ENCODE assay signal across 22 cellular contexts in the genomic region with DNA sequence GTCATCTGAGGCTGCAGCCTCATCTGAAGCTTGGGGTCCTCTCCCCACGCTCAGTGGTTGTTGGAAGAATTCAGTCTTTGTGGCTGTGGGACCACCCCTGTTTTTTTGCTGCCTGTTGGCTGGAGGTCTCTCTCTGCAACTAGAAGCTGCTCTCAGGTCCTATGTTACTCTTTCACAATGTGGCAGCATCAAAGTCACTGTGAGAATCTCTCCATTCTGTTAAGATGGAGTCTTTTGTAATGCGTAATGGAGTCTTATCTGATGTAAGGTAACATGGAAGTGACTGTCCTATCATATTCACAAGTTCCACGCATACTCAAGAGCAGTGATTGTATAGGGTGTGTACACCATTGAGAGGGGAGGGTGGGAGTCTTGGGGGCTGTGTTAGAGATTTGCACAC. TPM values are rescaled to one million over a fixed set of nuclear protein-coding genes. Genes with fewer than 3 reads are reported as not detected.
DNase-seq lines count a peak whose midpoint lies in the region; ATAC-seq, FAIRE-seq and TF ChIP-seq lines count a peak whose summit lies in the region.
"Had no signal": no experiment of that assay in that cellular context is flagged by ENCODE, and none has a peak within 500 bp of the region (broad histone marks: within the 10 kb centered on the region; RNA-seq: fewer than 3 reads in every experiment).

No MANE protein-coding gene starts in this region.

- H4K5ac ChIP-seq in mesendoderm (ENCODE audit: low read length) = no peak overlapping the region

- peak overlapping the region; percentile 3 for H3K18ac ChIP-seq in mesendoderm (ENCODE audit: low read length)

- H3K36me3 Mint-ChIP-seq in activated B cell treated with CpG ODN at 0.5 μM for 24 hours (ENCODE audit: low read depth) = peaks cover 47% of the 10 kb centered on the region
- H3K36me3 Mint-ChIP-seq: CD4-positive, CD25-positive, alpha-beta regulatory T cell had no signal

- peak overlapping the region; percentile 8 for H3K27ac Mint-ChIP-seq in activated B cell treated with CpG ODN at 0.5 μM for 24 hours
- H3K27ac Mint-ChIP-seq: CD4-positive, CD25-positive, alpha-beta regulatory T cell; HFFc6 had no signal

- H3K79me1 ChIP-seq in mesendoderm (ENCODE audit: low read length) = peaks cover 3% of the 10 kb centered on the region

- H3K4me1 ChIP-seq in A549 = no peaks in the 10 kb centered on the region
- H3K4me1 ChIP-seq in HUES48 (ENCODE audit: control insufficient read depth, insufficient read depth, low read length) = peaks cover 25% of the 10 kb centered on the region
- peaks cover 4% of the 10 kb centered on the region for H3K4me1 ChIP-seq in mesendoderm (ENCODE audit: control insufficient read depth, low read depth, low read length)
- H3K4me1 ChIP-seq in tibial artery = no peaks in the 10 kb centered on the region

- H2BK15ac ChIP-seq in mesendoderm (replicated peaks; ENCODE audit: low read depth) = no peak overlapping the region

- H3K9me3 ChIP-seq in A549 = no peaks in the 10 kb centered on the region
- H3K9me3 ChIP-seq in HUES48 (ENCODE audit: control insufficient read depth, insufficient read depth, low read length) = no peaks in the 10 kb centered on the region
- no peaks in the 10 kb centered on the region for H3K9me3 ChIP-seq in tibial artery
- H3K9me3 ChIP-seq: BLaER1 treated with 17β-estradiol and CSF1 and Interleukin-3, amounts not matched to agents 10 nM and 100 nM had no signal

- H3K36me3 ChIP-seq in HUES48 (ENCODE audit: control insufficient read depth, insufficient read depth, low read length) = no peaks in the 10 kb centered on the region
- H3K36me3 ChIP-seq in mesendoderm (ENCODE audit: control insufficient read depth, insufficient read depth, low read length) = no peaks in the 10 kb centered on the region
- no peaks in the 10 kb centered on the region for H3K36me3 ChIP-seq in tibial artery

- no peak overlapping the region for H3K4ac ChIP-seq in mesendoderm (ENCODE audit: low read depth, low read length)

- TF ChIP-seq POLR2A in A549 (IDR thresholded peaks at IDR 0.05; ENCODE audit: low read length) = no peak

- peak; percentile 23 for FAIRE-seq in A549 (lab: Jason Lieb, UNC)
- FAIRE-seq: GM12878, GM18507 had no signal

- H3K9ac ChIP-seq in HUES48 (ENCODE audit: low read depth, low read length) = no peak overlapping the region
- no peak overlapping the region for H3K9ac ChIP-seq in mesendoderm (ENCODE audit: low read length)
- H3K9ac ChIP-seq: BLaER1 treated with 17β-estradiol and CSF1 and Interleukin-3, amounts not matched to agents 10 nM and 100 nM had no signal

- no peak for TF ChIP-seq CTCF in A549 (IDR thresholded peaks at IDR 0.05)
- TF ChIP-seq CTCF in activated B cell treated with CpG ODN at 0.5 μM for 24 hours (IDR thresholded peaks at IDR 0.05) = no peak
- no peak for TF ChIP-seq CTCF in tibial artery (IDR thresholded peaks at IDR 0.05)

- no peaks in the 10 kb centered on the region for H3K27me3 Mint-ChIP-seq in activated B cell treated with CpG ODN at 0.5 μM for 24 hours

- ATAC-seq in A549 (no peak), activated B cell treated with CpG ODN at 0.5 μM for 24 hours (ENCODE audit: low read depth) (no peak)
- ATAC-seq: GM12878 had no signal

- no peak overlapping the region for H3K27ac ChIP-seq in A549
- peak overlapping the region; percentile 65 for H3K27ac ChIP-seq in HUES48 (ENCODE audit: low read depth, low read length)
- H3K27ac ChIP-seq in mesendoderm (ENCODE audit: low read depth, low read length) = no peak overlapping the region
- no peak overlapping the region for H3K27ac ChIP-seq in tibial artery
- H3K27ac ChIP-seq: 22Rv1; BLaER1 treated with 17β-estradiol and CSF1 and Interleukin-3, amounts not matched to agents 10 nM and 100 nM; HL-60 had no signal

- peaks cover 41% of the 10 kb centered on the region for H3K4me1 Mint-ChIP-seq in activated B cell treated with CpG ODN at 0.5 μM for 24 hours
- H3K4me1 Mint-ChIP-seq: CD4-positive, CD25-positive, alpha-beta regulatory T cell had no signal

- H2BK120ac ChIP-seq in mesendoderm (ENCODE audit: low read depth, low read length) = no peak overlapping the region

- TF ChIP-seq RAD21 in A549 (conservative IDR thresholded peaks at IDR 0.05 in 1 of 2, IDR thresholded peaks at IDR 0.05 in 1 of 2) = no peak

- H3K4me3 ChIP-seq in A549 (no peak overlapping the region), HUES48 (ENCODE audit: low read depth, low read length) (no peak overlapping the region), mesendoderm (ENCODE audit: low read length) (no peak overlapping the region), tibial artery (no peak overlapping the region)
- H3K4me3 ChIP-seq: BLaER1 treated with 17β-estradiol and CSF1 and Interleukin-3, amounts not matched to agents 10 nM and 100 nM; GM12878 had no signal

- no peaks in the 10 kb centered on the region for H3K79me2 ChIP-seq in mesendoderm (ENCODE audit: control insufficient read depth, insufficient read depth, low read length)

- H3K27me3 ChIP-seq in HUES48 (ENCODE audit: control insufficient read depth, insufficient read depth, low read length) (no peaks in the 10 kb centered on the region), mesendoderm (ENCODE audit: insufficient read depth, low read length, poor library complexity) (no peaks in the 10 kb centered on the region), tibial artery (no peaks in the 10 kb centered on the region)
- H3K27me3 ChIP-seq: BLaER1 treated with 17β-estradiol and CSF1 and Interleukin-3, amounts not matched to agents 10 nM and 100 nM had no signal

- TF ChIP-seq EP300 in A549 (IDR thresholded peaks at IDR 0.05) = no peak

- no peak overlapping the region for H3K23ac ChIP-seq in mesendoderm (ENCODE audit: low read length)

- POLR2A ChIA-PET in A549 (lab: Yijun Ruan, JAX) (no interaction called here), activated B cell treated with CpG ODN at 0.5 μM for 24 hours (lab: Charles Lee) (interaction anchor here (0.7 kb wide), 1 partner anchor 15 kb away, joined by 3 read pairs; no protein-coding TSS in a partner anchor)

- no peak for DNase-seq in A549 (ENCODE audit: low read depth in 1 of 2, low spot score in 1 of 2)
- no peak for DNase-seq in activated B cell treated with CpG ODN at 0.5 μM for 24 hours
- DNase-seq in mesendoderm = peak; percentile 23
- no peak for DNase-seq in activated CD4-positive, alpha-beta T cell treated with anti-CD3 and anti-CD28 coated beads, Interleukin-2, amount 50 U/mL, for 1 hour
- DNase-seq in tibial artery = no peak
- no peak for DNase-seq in globus pallidus (ENCODE audit: low spot score)
- DNase-seq: AML-193; Calu3; CD4-positive, CD25-positive, alpha-beta regulatory T cell; DMS79; GOT3; HCEC 1CT; HFFc6; IMR-90; KBM-7 had no signal

- CTCF ChIA-PET in A549 (lab: Yijun Ruan, JAX) (no interaction called here), activated B cell treated with CpG ODN at 0.5 μM for 24 hours (lab: Charles Lee) (no interaction called here)

- H3K56ac ChIP-seq in mesendoderm (ENCODE audit: low read length) = peak overlapping the region; percentile 32

- no peaks in the 10 kb centered on the region for H3K9me3 Mint-ChIP-seq in activated B cell treated with CpG ODN at 0.5 μM for 24 hours
- H3K9me3 Mint-ChIP-seq: CD4-positive, CD25-positive, alpha-beta regulatory T cell; HFFc6 had no signal

- WGBS in A549 (ENCODE audit: missing lambda C conversion rate) = 96% methylated on average over 3 of the region's 3 CpGs
- no CpG with 5 or more reads among the region's 3 CpGs for WGBS in mesendoderm (ENCODE audit: extremely low coverage, insufficient coverage, low lambda C conversion rate)

- no peak overlapping the region for H2BK5ac ChIP-seq in mesendoderm (ENCODE audit: low read length)

- no peak overlapping the region for H2AK5ac ChIP-seq in mesendoderm (ENCODE audit: low read length)

- H3K4me3 Mint-ChIP-seq in activated B cell treated with CpG ODN at 0.5 μM for 24 hours = no peak overlapping the region
- H3K4me3 Mint-ChIP-seq: CD4-positive, CD25-positive, alpha-beta regulatory T cell; HFFc6 had no signal

- H4K8ac ChIP-seq in mesendoderm (ENCODE audit: low read depth, low read length) = no peak overlapping the region

- H3K4me2 ChIP-seq in A549 = no peak overlapping the region
- H3K4me2 ChIP-seq in mesendoderm (ENCODE audit: low read length) = no peak overlapping the region

- intact Hi-C loops in activated B cell treated with CpG ODN at 0.5 μM for 24 hours (cut with micrococcal nuclease) = no loop called here
- intact Hi-C loops in tibial artery (cut with DNase I; ENCODE audit: low total_unique reads) = no loop called here

TF ChIP-seq in A549, 52 proteins besides CTCF, POLR2A, EP300 and RAD21 (continues in another document):
- TF ChIP-seq PHF8 (IDR thresholded peaks at IDR 0.05; ENCODE audit: borderline replicate concordance, low read depth) = no peak
- TF ChIP-seq RCOR1 (IDR thresholded peaks at IDR 0.05; ENCODE audit: low read depth, low read length) = no peak
- TF ChIP-seq, protein P1, sequence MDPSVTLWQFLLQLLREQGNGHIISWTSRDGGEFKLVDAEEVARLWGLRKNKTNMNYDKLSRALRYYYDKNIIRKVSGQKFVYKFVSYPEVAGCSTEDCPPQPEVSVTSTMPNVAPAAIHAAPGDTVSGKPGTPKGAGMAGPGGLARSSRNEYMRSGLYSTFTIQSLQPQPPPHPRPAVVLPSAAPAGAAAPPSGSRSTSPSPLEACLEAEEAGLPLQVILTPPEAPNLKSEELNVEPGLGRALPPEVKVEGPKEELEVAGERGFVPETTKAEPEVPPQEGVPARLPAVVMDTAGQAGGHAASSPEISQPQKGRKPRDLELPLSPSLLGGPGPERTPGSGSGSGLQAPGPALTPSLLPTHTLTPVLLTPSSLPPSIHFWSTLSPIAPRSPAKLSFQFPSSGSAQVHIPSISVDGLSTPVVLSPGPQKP (IDR thresholded peaks at IDR 0.05; ENCODE audit: low read depth, low read length) = no peak

RNA-seq across cellular contexts. Expression of a gene that starts 24.9 kb away (rescaled TPM):
- polyA plus RNA-seq in A549 (2011; rRNA removed) (32.8 and 40.7 TPM in 2 replicates), A549 (2017; fragmentation: RNase III; extraction: RNeasy Plus Mini Kit Qiagen cat#74134 plus additional on column Dnase treatment) (8.4 to 9.6 TPM (median 9.1 TPM) in 3 replicates)
- 8.2 and 8.7 TPM in 2 replicates for polyA plus RNA-seq in A549 (2012; cell fraction: cytosol; rRNA removed)
- 2.8 and 6.1 TPM in 2 replicates for polyA plus RNA-seq in A549 (2012; cell fraction: nucleus; rRNA removed)
- 8.3 and 12.8 TPM in 2 replicates for polyA minus RNA-seq in A549 (2011; rRNA and poly(A)+ RNA removed)
- total RNA-seq in activated B cell treated with CpG ODN at 0.5 μM for 24 hours = 15.1 and 17.8 TPM in 2 replicates
- 24.8 TPM for polyA plus RNA-seq in mesendoderm (2013, experiment 1 of 2)
- 24.1 TPM for polyA plus RNA-seq in mesendoderm (2013, experiment 2 of 2)
- total RNA-seq: G401 had no signal

RNA-seq across cellular contexts. Expression of a gene that starts 26.3 kb away (rescaled TPM):
- polyA plus RNA-seq in A549 (2011; rRNA removed) (479 and 682 TPM in 2 replicates), A549 (2017; fragmentation: RNase III; extraction: RNeasy Plus Mini Kit Qiagen cat#74134 plus additional on column Dnase treatment) (60.7 to 67.5 TPM (median 61.8 TPM) in 3 replicates)
- 144 and 151 TPM in 2 replicates for polyA plus RNA-seq in A549 (2012; cell fraction: cytosol; rRNA removed)
- 84.8 and 108 TPM in 2 replicates for polyA plus RNA-seq in A549 (2012; cell fraction: nucleus; rRNA removed)
- polyA minus RNA-seq in A549 (2011; rRNA and poly(A)+ RNA removed) = 203 and 270 TPM in 2 replicates
- not detected in 2 replicates for total RNA-seq in activated B cell treated with CpG ODN at 0.5 μM for 24 hours
- not detected for polyA plus RNA-seq in mesendoderm (2013, experiment 1 of 2)
- polyA plus RNA-seq in mesendoderm (2013, experiment 2 of 2) = not detected
- total RNA-seq: CD4-positive, CD25-positive, alpha-beta regulatory T cell; G401; HFFc6; IMR-90 had no signal
- polyA plus RNA-seq: CD4-positive, CD25-positive, alpha-beta regulatory T cell; GM12878; IMR-90 had no signal
